In the genomic region with DNA sequence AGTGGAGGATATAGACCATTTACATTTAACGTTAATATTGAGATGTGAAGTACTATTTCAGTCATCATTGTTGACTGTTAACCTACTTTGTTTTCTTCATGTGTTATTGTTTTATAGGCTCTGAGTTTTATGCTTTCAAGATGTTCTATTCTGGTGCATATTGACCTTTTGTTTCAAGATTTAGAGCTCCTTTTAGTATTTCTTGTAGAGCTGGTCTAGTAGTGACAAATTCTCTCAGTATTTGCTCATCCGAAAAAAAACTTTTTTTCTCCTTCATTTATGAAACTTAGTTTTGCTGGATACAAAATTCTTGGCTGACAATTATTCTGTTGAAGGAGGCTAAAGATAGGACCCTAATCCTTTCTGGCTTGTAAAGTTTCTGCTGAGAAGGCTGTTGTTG, we compare ENCODE assay signal across 29 cellular contexts.
"Had no signal": no experiment of that assay in that cellular context is flagged by ENCODE, and none has a peak within 500 bp of the region (broad histone marks: within the 10 kb centered on the region; RNA-seq: fewer than 3 reads in every experiment).

No MANE protein-coding gene starts in this region.

- H3K36me3 ChIP-seq: breast epithelium had no signal

- H3K27me3 Mint-ChIP-seq: activated CD4-positive, alpha-beta T cell treated with anti-CD3 and anti-CD28 coated beads, Interleukin-2, amount 10 ng/mL, durations not matched to agents 24 days and 14 days; activated CD8-positive, alpha-beta T cell treated with anti-CD3 and anti-CD28 coated beads for 36 hours; activated naive CD4-positive, alpha-beta T cell treated with anti-CD3 and anti-CD28 coated beads, Interleukin-2, amount 50 U/mL, for 24 hours; activated naive CD8-positive, alpha-beta T cell treated with anti-CD3 and anti-CD28 coated beads, Interleukin-2, amount 10 ng/mL, durations not matched to agents 7 days and 5 days; activated T-cell treated with anti-CD3 and anti-CD28 coated beads, Interleukin-2, amount 50 U/mL, for 24 hours had no signal

- FAIRE-seq: TTC549 had no signal

- H3K27ac Mint-ChIP-seq: activated CD4-positive, alpha-beta T cell treated with anti-CD3 and anti-CD28 coated beads, Interleukin-2, amount 10 ng/mL, durations not matched to agents 24 days and 14 days; activated CD8-positive, alpha-beta T cell treated with anti-CD3 and anti-CD28 coated beads for 36 hours; activated naive CD4-positive, alpha-beta T cell treated with anti-CD3 and anti-CD28 coated beads, Interleukin-2, amount 50 U/mL, for 24 hours; activated naive CD8-positive, alpha-beta T cell treated with anti-CD3 and anti-CD28 coated beads, Interleukin-2, amount 10 ng/mL, durations not matched to agents 7 days and 5 days; activated T-cell treated with anti-CD3 and anti-CD28 coated beads, Interleukin-2, amount 50 U/mL, for 24 hours; activated T-helper 2 cell treated with anti-CD3 and anti-CD28 coated beads, Interferon-gamma antibody, Interleukin-2, Interleukin-4, amounts not matched to agents 10 μg/mL and 5 μg/mL and 100 μg/mL, durations not matched to agents 14 hours and 24 hours and 36 hours; T-helper 2 cell treated with Interferon-gamma antibody and Interleukin-4, amounts not matched to agents 5 μg/mL and 100 μg/mL, for 36 hours had no signal

- DNase-seq: activated CD4-positive, alpha-beta T cell treated with anti-CD3 and anti-CD28 coated beads, Interleukin-2, amount 10 ng/mL, durations not matched to agents 24 days and 14 days; activated CD4-positive, alpha-beta T cell treated with anti-CD3 and anti-CD28 coated beads, Interleukin-2, amount 50 U/mL, for 4 hours; activated CD8-positive, alpha-beta T cell treated with anti-CD3 and anti-CD28 coated beads for 36 hours; activated gamma-delta T cell; activated naive CD4-positive, alpha-beta T cell treated with Interleukin-2 at 50 U/mL for 16 hours; activated naive CD8-positive, alpha-beta T cell treated with anti-CD3 and anti-CD28 coated beads, Interleukin-2, amount 10 ng/mL, durations not matched to agents 7 days and 5 days; activated T-cell treated with anti-CD3 and anti-CD28 coated beads, Interleukin-2, amount 50 U/mL, for 24 hours; amygdala; body of pancreas; Kasumi-1; MM.1S; MV-4-11; NCI-H1092; NCI-H1436 treated with DMSO at 0.1 percent for 48 hours; NCI-H1694 treated with DMSO at 0.1 percent for 48 hours; NCI-H2029; NCI-H510A; NCI-H526; NCI-H748 treated with DMSO at 0.1 percent for 48 hours; NK-92 treated with Interleukin-12 subunit alpha and Interleukin-12 subunit beta, amount 100 ng/mL, for 24 hours; SHP77; SJCRH30 had no signal

- H3K27me3 ChIP-seq: ascending aorta, body of pancreas, breast epithelium, SJCRH30 had no signal

- H3K4me1 Mint-ChIP-seq: activated CD4-positive, alpha-beta T cell treated with anti-CD3 and anti-CD28 coated beads, Interleukin-2, amount 10 ng/mL, durations not matched to agents 24 days and 14 days; activated naive CD4-positive, alpha-beta T cell treated with anti-CD3 and anti-CD28 coated beads, Interleukin-2, amount 50 U/mL, for 24 hours; activated naive CD8-positive, alpha-beta T cell treated with anti-CD3 and anti-CD28 coated beads, Interleukin-2, amount 10 ng/mL, durations not matched to agents 7 days and 5 days had no signal

- ATAC-seq: activated CD8-positive, alpha-beta T cell treated with anti-CD3 and anti-CD28 coated beads for 36 hours; body of pancreas had no signal

- H3K27ac ChIP-seq: ascending aorta, body of pancreas, breast epithelium, SJCRH30, SK-N-MC had no signal

- H3K4me1 ChIP-seq: ascending aorta, body of pancreas, breast epithelium, SJCRH30 had no signal

- H3K4me3 ChIP-seq: ascending aorta, body of pancreas, breast epithelium, SJCRH30, SK-N-MC had no signal

- H3K4me3 Mint-ChIP-seq: activated CD4-positive, alpha-beta T cell treated with anti-CD3 and anti-CD28 coated beads, Interleukin-2, amount 10 ng/mL, durations not matched to agents 24 days and 14 days; activated CD8-positive, alpha-beta T cell treated with anti-CD3 and anti-CD28 coated beads for 36 hours; activated naive CD4-positive, alpha-beta T cell treated with anti-CD3 and anti-CD28 coated beads, Interleukin-2, amount 50 U/mL, for 24 hours; activated naive CD8-positive, alpha-beta T cell treated with anti-CD3 and anti-CD28 coated beads, Interleukin-2, amount 10 ng/mL, durations not matched to agents 7 days and 5 days; activated T-cell treated with anti-CD3 and anti-CD28 coated beads, Interleukin-2, amount 50 U/mL, for 24 hours; T-helper 2 cell treated with Interferon-gamma antibody and Interleukin-4, amounts not matched to agents 5 μg/mL and 100 μg/mL, for 36 hours had no signal
